ENCODE assay signal across 11 cellular contexts in genomic region chrX:153438522-153438921, GRCh38. TPM values are rescaled to one million over a fixed set of nuclear protein-coding genes. Genes with fewer than 3 reads are reported as not detected.
A peak's percentile ranks its signal among the peaks of the same experiment; 100 is the strongest.
DNase-seq lines count a peak whose midpoint lies in the region; ATAC-seq and TF ChIP-seq lines count a peak whose summit lies in the region.
"Had no signal": no experiment of that assay in that cellular context is flagged by ENCODE, and none has a peak within 500 bp of the region (broad histone marks: within the 10 kb centered on the region; RNA-seq: fewer than 3 reads in every experiment).

No MANE protein-coding gene starts in this region.

- H3K27me3 ChIP-seq in OCI-LY3 (ENCODE audit: low read depth, low read length) (no peaks in the 10 kb centered on the region), left ventricle myocardium inferior (ENCODE audit: low read depth) (no peaks in the 10 kb centered on the region)

- H3K4me3 ChIP-seq in AG04449 (ENCODE audit: low read depth, low read length) = no peak overlapping the region
- no peak overlapping the region for H3K4me3 ChIP-seq in OCI-LY3 (ENCODE audit: low read length)
- H3K4me3 ChIP-seq in left ventricle myocardium inferior = no peak overlapping the region

- H3K4me1 ChIP-seq in OCI-LY3 (ENCODE audit: low read length) (no peaks in the 10 kb centered on the region), left ventricle myocardium inferior (no peaks in the 10 kb centered on the region)

- H3K27ac ChIP-seq in OCI-LY3 (ENCODE audit: low read length) = no peak overlapping the region
- no peak overlapping the region for H3K27ac ChIP-seq in left ventricle myocardium inferior (replicated peaks)

- peak overlapping the region; percentile 26; the same call in 1 of the 2 replicates for H3K4me2 ChIP-seq in OCI-LY3 (ENCODE audit: low read length)

- intact Hi-C loops in left ventricle myocardium inferior (cut with micrococcal nuclease) = no loop called here

- H4K20me1 ChIP-seq in OCI-LY3 (ENCODE audit: insufficient read depth, low read length) = no peaks in the 10 kb centered on the region

- CTCF ChIA-PET in AG04449 (lab: Yijun Ruan, JAX) = interaction anchor here (0.9 to 2.3 kb wide), 7 partner anchors 13 to 480 kb away, joined by 3 to 15 read pairs (median 5); no protein-coding TSS in a partner anchor

- DNase-seq in AG04449 (ENCODE audit: low read depth, low spot score) = no peak
- DNase-seq in left ventricle myocardium inferior = no peak
- no peak for DNase-seq in SHP77 treated with DMSO at 0.1 percent for 48 hours (lab: John Stamatoyannopoulos, UW)
- DNase-seq in activated T-cell treated with anti-CD3 and anti-CD28 coated beads, Interleukin-2, amount 50 U/mL, for 1 hour = no peak

- H2AFZ ChIP-seq in OCI-LY3 (ENCODE audit: low read depth, low read length) = no peak overlapping the region

- ATAC-seq in HG02798 (IDR thresholded peaks at IDR 0.05; ENCODE audit: poor library complexity, unreplicated experiment) (no peak), GM21515 (IDR thresholded peaks at IDR 0.05; ENCODE audit: unreplicated experiment) (no peak)
- ATAC-seq: activated CD4-positive, CD25-positive, alpha-beta regulatory T cell treated with anti-CD3 and anti-CD28 coated beads, Interleukin-2, amount 50 U/mL, for 24 hours had no signal

- H3K9me3 ChIP-seq in OCI-LY3 (ENCODE audit: insufficient read depth, low read length) (no peaks in the 10 kb centered on the region), left ventricle myocardium inferior (replicated peaks) (no peaks in the 10 kb centered on the region)

- peak; percentile 31 for TF ChIP-seq CTCF in AG04449 (IDR thresholded peaks at IDR 0.05; ENCODE audit: insufficient read depth, low read length, missing control alignments)
- TF ChIP-seq CTCF in GM12873 (IDR thresholded peaks at IDR 0.05; ENCODE audit: insufficient read depth, low read depth, low read length, missing control alignments) = peak; percentile 27
- TF ChIP-seq CTCF in OCI-LY3 (IDR thresholded peaks at IDR 0.05; ENCODE audit: low read depth, low read length) = peak; percentile 53
- peak; percentile 51 for TF ChIP-seq CTCF in left ventricle myocardium inferior (IDR thresholded peaks at IDR 0.05; ENCODE audit: borderline replicate concordance)

- POLR2A ChIA-PET in AG04449 (lab: Yijun Ruan, JAX) = no interaction called here

- no peak overlapping the region for H3K9ac ChIP-seq in OCI-LY3 (ENCODE audit: low read length)

- no peaks in the 10 kb centered on the region for H3K79me2 ChIP-seq in OCI-LY3 (ENCODE audit: low read length)

- H3K36me3 ChIP-seq in OCI-LY3 (replicated peaks; ENCODE audit: low read depth, low read length) = no peaks in the 10 kb centered on the region
- H3K36me3 ChIP-seq in left ventricle myocardium inferior = no peaks in the 10 kb centered on the region

RNA-seq across cellular contexts. Expression of gene TREX2, which starts 7.3 kb away (rescaled TPM):
- not detected for total RNA-seq in left ventricle myocardium inferior

RNA-seq across cellular contexts. Expression of gene ZFP92, which starts 27.2 kb away (rescaled TPM):
- total RNA-seq in left ventricle myocardium inferior = 0.49 TPM

RNA-seq across cellular contexts. Expression of gene HAUS7, which starts 31.9 kb away (rescaled TPM):
- total RNA-seq in left ventricle myocardium inferior = 17.0 TPM

RNA-seq across cellular contexts. Expression of gene PNMA6E, which starts 37.4 kb away (rescaled TPM):
- not detected for total RNA-seq in left ventricle myocardium inferior
- total RNA-seq: dermis microvascular lymphatic vessel endothelial cell, subcutaneous adipose tissue had no signal

RNA-seq across cellular contexts. Expression of gene BGN, which starts 56.3 kb away (rescaled TPM):
- total RNA-seq in left ventricle myocardium inferior = 84.3 TPM
